Comparison of ENCODE assay signal across 16 cellular contexts in the genomic region with DNA sequence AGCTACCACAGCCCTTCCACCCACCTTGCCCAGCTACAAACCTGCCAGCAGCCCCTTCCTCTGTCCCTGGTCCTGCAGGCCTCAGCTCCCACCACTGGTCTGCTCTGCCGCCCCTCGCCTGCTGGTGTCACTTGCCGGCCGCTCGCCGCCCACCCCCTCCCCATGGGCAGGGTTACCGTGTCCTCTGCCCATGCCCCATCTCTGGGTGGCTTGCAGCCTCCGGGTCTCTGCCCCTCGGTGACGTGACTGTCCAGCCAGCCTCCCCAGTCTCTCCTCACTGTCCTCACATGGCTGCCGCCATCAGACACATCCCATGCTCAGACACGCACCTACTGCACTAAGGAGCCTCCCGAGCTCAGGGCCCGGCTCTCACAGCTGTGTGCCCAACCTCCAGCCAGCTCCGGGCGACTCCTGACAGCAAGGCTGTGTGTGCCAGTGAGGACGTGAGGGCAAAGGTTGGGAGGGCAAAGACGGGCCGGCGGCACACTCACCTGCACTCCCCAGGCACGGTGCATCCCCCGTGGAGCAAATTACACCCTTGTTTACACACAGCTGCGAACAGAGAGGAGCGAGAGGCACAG.
"Had no signal": no experiment of that assay in that cellular context is flagged by ENCODE, and none has a peak within 500 bp of the region (broad histone marks: within the 10 kb centered on the region; RNA-seq: fewer than 3 reads in every experiment).

No MANE protein-coding gene starts in this region.

- H3K27me3 ChIP-seq: left lung, testis, upper lobe of right lung had no signal

- H3K27ac ChIP-seq: left lung, testis, upper lobe of right lung, VCaP had no signal

- H3K36me3 ChIP-seq: upper lobe of right lung had no signal

- H3K9me3 ChIP-seq: left lung, testis, upper lobe of right lung had no signal

- H3K4me3 ChIP-seq: left lung, testis, upper lobe of right lung had no signal

- H3K4me1 ChIP-seq: left lung, testis, upper lobe of right lung had no signal

- DNase-seq: activated CD4-positive, alpha-beta T cell treated with anti-CD3 and anti-CD28 coated beads for 4 hours; activated CD8-positive, alpha-beta memory T cell treated with anti-CD3 and anti-CD28 coated beads, Interleukin-2, amount 50 U/mL, for 4 hours; activated CD8-positive, alpha-beta T cell treated with anti-CD3 and anti-CD28 coated beads for 36 hours; activated naive CD4-positive, alpha-beta T cell treated with anti-CD3 and anti-CD28 coated beads, Interleukin-2, amount 10 ng/mL, durations not matched to agents 7 days and 5 days; effector memory CD8-positive, alpha-beta T cell; hypothalamus; mesendoderm; nephron progenitor cell; stimulated activated CD4-positive, alpha-beta T cell treated with anti-CD3 and anti-CD28 coated beads, Interleukin-15, amount 100 ng/mL, for 24 hours; stimulated activated CD4-positive, alpha-beta T cell treated with anti-CD3 and anti-CD28 coated beads, Interleukin-4, amount 100 ng/mL, for 4 hours; stimulated activated naive CD8-positive, alpha-beta T cell treated with anti-CD3 and anti-CD28 coated beads, Interleukin-15, amount 100 ng/mL, for 72 hours; T1000; testis; upper lobe of right lung had no signal

- ATAC-seq: activated CD8-positive, alpha-beta T cell treated with anti-CD3 and anti-CD28 coated beads for 36 hours; effector memory CD8-positive, alpha-beta T cell; left lung; stimulated activated naive CD8-positive, alpha-beta T cell treated with anti-CD3 and anti-CD28 coated beads, Interleukin-15, amount 100 ng/mL, for 72 hours; upper lobe of right lung had no signal
